In the genomic region with DNA sequence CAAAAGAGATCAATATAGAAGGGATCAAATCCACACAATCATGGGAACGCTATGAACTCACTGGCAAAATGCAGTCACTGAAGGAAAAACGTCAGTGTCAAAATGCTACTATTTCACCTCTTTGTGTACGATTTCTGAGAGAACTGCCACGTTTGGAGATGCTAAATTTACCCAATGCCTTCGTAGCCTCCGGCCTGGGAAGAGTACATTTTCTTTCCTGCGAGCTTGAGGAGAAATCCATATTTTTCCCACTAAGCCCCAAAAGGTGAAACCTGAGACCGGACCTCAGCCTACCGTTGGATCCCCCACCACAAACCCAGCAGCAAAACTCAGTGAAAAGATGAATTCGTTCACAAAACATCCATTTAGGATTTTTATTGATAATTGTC, we compare ENCODE assay signal across 8 cellular contexts.
A peak's percentile ranks its signal among the peaks of the same experiment; 100 is the strongest.
DNase-seq lines count a peak whose midpoint lies in the region; ATAC-seq and TF ChIP-seq lines count a peak whose summit lies in the region.

No MANE protein-coding gene starts in this region.

- CTCF ChIA-PET in AG04449 (lab: Yijun Ruan, JAX), result no interaction called here

- H3K4me3 Mint-ChIP-seq in mesothelial cell of epicardium, result peak overlapping the region; percentile 85

- DNase-seq in AG04449 (ENCODE audit: low read depth, low spot score), result no peak
- DNase-seq in HFF-Myc (ENCODE audit: extremely low read depth, low read depth), result no peak
- DNase-seq in astrocyte of the hippocampus (ENCODE audit: low read depth, low spot score), result peak; percentile 5
- DNase-seq in mesothelial cell of epicardium (ENCODE audit: low spot score in 2 of 2, unreplicated experiment in 2 of 2), result no peak
- no peak for DNase-seq in effector CD4-positive, alpha-beta T cell
- no peak for DNase-seq in SKM-1 treated with dmso at 0.1 percent for 144 hours (lab: John Stamatoyannopoulos, UW; ENCODE audit: unreplicated experiment)
- DNase-seq in H4 (ENCODE audit: low spot score), result no peak

- H3K9me3 Mint-ChIP-seq in mesothelial cell of epicardium, result no peaks in the 10 kb centered on the region

- no peak for TF ChIP-seq CTCF in AG04449 (IDR thresholded peaks at IDR 0.05; ENCODE audit: insufficient read depth, low read length, missing control alignments)
- no peak for TF ChIP-seq CTCF in HFF-Myc (IDR thresholded peaks at IDR 0.05; ENCODE audit: low read depth, low read length, missing control alignments)
- TF ChIP-seq CTCF in mesothelial cell of epicardium (IDR thresholded peaks at IDR 0.05; ENCODE audit: unreplicated experiment), result no peak

- no peak for ATAC-seq in HG02884 (IDR thresholded peaks at IDR 0.05; ENCODE audit: unreplicated experiment)

- H3K36me3 Mint-ChIP-seq in mesothelial cell of epicardium, result no peaks in the 10 kb centered on the region

- peaks cover 8% of the 10 kb centered on the region for H3K4me1 Mint-ChIP-seq in mesothelial cell of epicardium

- POLR2A ChIA-PET in AG04449 (lab: Yijun Ruan, JAX), result no interaction called here

- peaks cover 19% of the 10 kb centered on the region for H3K27me3 Mint-ChIP-seq in mesothelial cell of epicardium (ENCODE audit: low read depth)

- H3K27ac Mint-ChIP-seq in mesothelial cell of epicardium, result peak overlapping the region; percentile 89

- H3K4me3 ChIP-seq in AG04449 (ENCODE audit: low read depth, low read length), result peak overlapping the region; percentile 38
- H3K4me3 ChIP-seq in HFF-Myc (replicated peaks; ENCODE audit: low read depth, low read length), result peak overlapping the region; percentile 33
